17 cellular contexts compared by ENCODE assay signal in genomic region chr2:238282861-238283738, GRCh38. TPM values are rescaled to one million over a fixed set of nuclear protein-coding genes. Genes with fewer than 3 reads are reported as not detected.
DNase-seq lines count a peak whose midpoint lies in the region; ATAC-seq and TF ChIP-seq lines count a peak whose summit lies in the region.
"Had no signal": no experiment of that assay in that cellular context is flagged by ENCODE, and none has a peak within 500 bp of the region (broad histone marks: within the 10 kb centered on the region; RNA-seq: fewer than 3 reads in every experiment).

No MANE protein-coding gene starts in this region.

- ATAC-seq in lower lobe of right lung (no peak), HG03159 (IDR thresholded peaks at IDR 0.05; ENCODE audit: unreplicated experiment) (no peak)
- ATAC-seq: activated CD8-positive, alpha-beta memory T cell treated with anti-CD3 and anti-CD28 coated beads, Interleukin-2, amount 10 ng/mL, durations not matched to agents 7 days and 5 days had no signal

- H3K27me3 ChIP-seq in DOHH2 (ENCODE audit: control insufficient read depth, low read length) (no peaks in the 10 kb centered on the region), lower lobe of right lung (ENCODE audit: low read depth) (no peaks in the 10 kb centered on the region), stomach smooth muscle (ENCODE audit: control insufficient read depth in 1 of 2, insufficient read depth in 2 of 2, low read length in 2 of 2) (no peaks in the 10 kb centered on the region)
- H3K27me3 ChIP-seq: adrenal gland, SJSA1 had no signal

- TF ChIP-seq CTCF in DOHH2 (IDR thresholded peaks at IDR 0.05; ENCODE audit: low read depth, low read length, poor library complexity, severe bottlenecking) (no peak), RWPE1 (conservative IDR thresholded peaks at IDR 0.05; ENCODE audit: low read depth) (no peak), lower lobe of right lung (IDR thresholded peaks at IDR 0.05) (no peak)

- no peak overlapping the region for H3K9ac ChIP-seq in stomach smooth muscle (ENCODE audit: low read length in 2 of 2)

- H4K20me1 ChIP-seq in DOHH2 (ENCODE audit: control insufficient read depth, insufficient read depth, low read depth, low read length): peaks cover 14% of the 10 kb centered on the region

- 0 out of 2 replicates have a peak, but pooled peaks cover 4% of the 10 kb centered on the region for H3K36me3 ChIP-seq in DOHH2 (ENCODE audit: control insufficient read depth, low read length)
- H3K36me3 ChIP-seq in lower lobe of right lung: no peaks in the 10 kb centered on the region
- H3K36me3 ChIP-seq in stomach smooth muscle (ENCODE audit: control insufficient read depth in 2 of 2, insufficient read depth in 2 of 2, low read length in 2 of 2): no peaks in the 10 kb centered on the region
- H3K36me3 ChIP-seq: adrenal gland had no signal

- H3F3A ChIP-seq in DOHH2 (ENCODE audit: control insufficient read depth, insufficient read depth): no peaks in the 10 kb centered on the region

- intact Hi-C loops in lower lobe of right lung (cut with DNase I): no loop called here

- H3K4me3 ChIP-seq in DOHH2 (ENCODE audit: low read length): no peak overlapping the region
- no peak overlapping the region for H3K4me3 ChIP-seq in lower lobe of right lung
- peak overlapping the region in 1 of 2 donors; percentile 3 for H3K4me3 ChIP-seq in stomach smooth muscle (ENCODE audit: low read length in 2 of 2)
- H3K4me3 ChIP-seq: adrenal gland, SJSA1 had no signal

- CTCF ChIA-PET in RWPE1 (lab: Yijun Ruan, JAX): no interaction called here

- POLR2A ChIA-PET in RWPE1 (lab: Yijun Ruan, JAX; ENCODE audit: low non-redundant PET): no interaction called here

- DNase-seq in RWPE1 (ENCODE audit: low spot score) (no peak), lower lobe of right lung (peak; percentile 42), GM19240 (ENCODE audit: insufficient read length, low spot score) (no peak)
- no peak for DNase-seq in effector CD4-positive, alpha-beta T cell
- DNase-seq: activated CD4-positive, alpha-beta T cell treated with anti-CD3 and anti-CD28 coated beads for 1 hour; activated CD8-positive, alpha-beta memory T cell treated with anti-CD3 and anti-CD28 coated beads, Interleukin-2, amount 10 ng/mL, durations not matched to agents 7 days and 5 days; activated effector memory CD4-positive, alpha-beta T cell treated with Interleukin-2 at 50 U/mL for 16 hours; adrenal gland; endodermal cell; HCEC 1CT; hypothalamus; NCI-H2171; stimulated activated CD4-positive, alpha-beta T cell treated with anti-CD3 and anti-CD28 coated beads, Interleukin-1b, Interleukin-23, amount 100 ng/mL, for 48 hours had no signal

- H3K4me1 ChIP-seq in DOHH2 (ENCODE audit: control insufficient read depth, low read length) (peaks cover 37% of the 10 kb centered on the region), lower lobe of right lung (peaks cover 64% of the 10 kb centered on the region), stomach smooth muscle (ENCODE audit: control insufficient read depth, insufficient read depth, low read length) (peaks cover 65% of the 10 kb centered on the region)

- H3K9me3 ChIP-seq in DOHH2 (ENCODE audit: control insufficient read depth, insufficient read depth, low read length) (no peaks in the 10 kb centered on the region), lower lobe of right lung (no peaks in the 10 kb centered on the region), stomach smooth muscle (ENCODE audit: control insufficient read depth in 2 of 2, low read length in 2 of 2) (no peaks in the 10 kb centered on the region)
- H3K9me3 ChIP-seq: adrenal gland, SJSA1 had no signal

- H3K27ac ChIP-seq in DOHH2 (ENCODE audit: low read depth, low read length) (no peak overlapping the region), RWPE1 (peak overlapping the region; percentile 97), lower lobe of right lung (no peak overlapping the region), stomach smooth muscle (ENCODE audit: low read length) (peak overlapping the region; percentile 31)
- H3K27ac ChIP-seq: adrenal gland, SJSA1 had no signal

- peak overlapping the region; percentile 18; the same call in 1 of the 2 replicates for H3K4me2 ChIP-seq in DOHH2 (ENCODE audit: low read length)

- peaks cover 95% of the 10 kb centered on the region for H3K79me2 ChIP-seq in DOHH2 (ENCODE audit: control insufficient read depth, low read length)

- no peaks in the 10 kb centered on the region for H3K9me2 ChIP-seq in DOHH2 (replicated peaks; ENCODE audit: control insufficient read depth, low read length)

RNA-seq across cellular contexts. Expression of gene PER2, which starts 5.3 kb away (rescaled TPM):
- total RNA-seq in lower lobe of right lung: 24.9 TPM

RNA-seq across cellular contexts. Expression of gene TRAF3IP1, which starts 37.2 kb away (rescaled TPM):
- total RNA-seq in lower lobe of right lung: 21.7 TPM

RNA-seq across cellular contexts. Expression of gene HES6, which starts 43.3 kb away (rescaled TPM):
- total RNA-seq in lower lobe of right lung: 6.1 TPM

Comparison
In these comparisons a context has a peak if more than half of its experiments do, and no peak if none do; other contexts are left out.
1. H3K27ac ChIP-seq: peak in RWPE1 (single experiment) and stomach smooth muscle (single experiment); none in DOHH2 (single experiment) and lower lobe of right lung (single experiment).